Comparison of ENCODE assay signal across 8 cellular contexts in the genomic region with DNA sequence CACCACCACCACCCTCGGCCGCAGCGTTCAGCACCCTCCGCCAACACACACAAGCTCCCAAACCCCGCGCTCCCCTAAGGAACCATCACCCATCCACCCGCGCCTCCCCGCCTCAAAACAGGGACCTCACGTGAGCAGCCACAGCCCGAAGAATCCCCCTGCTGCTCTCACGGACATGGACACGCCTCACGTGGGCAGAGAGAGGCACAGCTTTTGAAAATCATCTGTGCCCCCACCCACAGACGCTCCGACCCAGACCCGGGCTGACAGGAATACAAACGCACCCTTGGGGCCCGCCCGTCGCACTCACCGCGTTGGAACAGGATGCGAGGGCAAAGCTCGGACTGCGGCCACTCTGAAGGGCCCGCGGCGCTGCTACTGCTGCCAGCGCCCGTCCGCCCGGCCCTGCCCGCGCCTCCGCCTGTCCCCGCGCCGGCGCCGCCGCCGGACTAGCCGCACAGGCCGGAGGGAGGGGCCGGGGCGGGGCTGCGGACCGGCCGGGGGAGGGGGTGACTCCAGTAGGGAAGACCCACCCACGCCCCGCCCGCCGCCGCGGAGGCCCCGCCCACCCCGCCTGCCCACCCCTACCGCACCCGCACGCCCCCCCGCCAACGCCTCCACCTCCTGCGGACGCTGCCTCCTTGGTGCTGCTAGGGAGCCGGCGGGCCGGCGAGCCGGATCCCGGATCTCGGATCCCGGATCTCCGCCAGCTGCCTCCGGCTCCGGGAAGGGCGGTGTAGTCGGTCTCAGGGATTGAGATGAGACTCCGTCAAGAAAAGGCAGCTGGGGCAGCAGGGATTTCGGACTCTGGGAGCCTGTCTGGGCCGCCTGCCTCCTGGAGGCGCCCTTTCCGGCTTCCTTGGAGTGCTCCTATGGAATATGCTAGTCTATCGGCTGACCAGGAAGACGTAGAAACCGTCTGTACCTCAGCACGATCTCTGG. TPM values are rescaled to one million over a fixed set of nuclear protein-coding genes. Genes with fewer than 3 reads are reported as not detected.
DNase-seq lines count a peak whose midpoint lies in the region; ATAC-seq, FAIRE-seq and TF ChIP-seq lines count a peak whose summit lies in the region.

A gene (minus strand): TSS at position 461 of the 942 bp plus-strand sequence. CDS start 8,246 bp downstream, outside the sequence.

- H2AFZ ChIP-seq in neuron (ENCODE audit: low read depth, low read length) = peak within 1 kb of the TSS; percentile 65

- DNase-seq in D721Med (ENCODE audit: insufficient read length, low spot score) (peak; percentile 76), RWPE2 (ENCODE audit: low spot score) (peak; percentile 90), foreskin keratinocyte (peak; percentile 51 to 81), stromal cell of bone marrow (ENCODE audit: low read depth) (peak; percentile 79)
- DNase-seq in activated naive CD4-positive, alpha-beta T cell (lab: John Stamatoyannopoulos, UW) = peak in 3 of 4 experiments; percentile 31 to 68 (median 47)

- H3K27me3 ChIP-seq in RWPE2 (ENCODE audit: insufficient read depth, poor library complexity, severe bottlenecking) (no peaks in the 10 kb centered on the region), foreskin keratinocyte (no peaks in the 10 kb centered on the region), neuron (ENCODE audit: insufficient read depth, low read length) (no peaks in the 10 kb centered on the region)

- H3K27ac ChIP-seq in KOPT-K1 (ENCODE audit: low read depth, low read length, poor library complexity, severe bottlenecking) (peak within 1 kb of the TSS; percentile 36), RWPE2 (ENCODE audit: poor library complexity, severe bottlenecking) (peak within 1 kb of the TSS; percentile 64), foreskin keratinocyte (peak within 1 kb of the TSS; percentile 73)

- no peaks in the 10 kb centered on the region for H3K4me1 ChIP-seq in RWPE2 (ENCODE audit: insufficient read depth, poor library complexity, severe bottlenecking)
- no peaks in the 10 kb centered on the region for H3K4me1 ChIP-seq in foreskin keratinocyte
- peaks cover 15% of the 10 kb centered on the region for H3K4me1 ChIP-seq in neuron (ENCODE audit: insufficient read depth, low read length)

- H3K4me3 ChIP-seq in RWPE2 (ENCODE audit: severe bottlenecking) (peak within 1 kb of the TSS; percentile 87), neuron (ENCODE audit: low read length) (peak within 1 kb of the TSS; percentile 81)

- TF ChIP-seq CTCF in D721Med (IDR thresholded peaks at IDR 0.05; ENCODE audit: insufficient read depth, missing control alignments) = peak; percentile 22
- peak; percentile 46 for TF ChIP-seq CTCF in RWPE2 (IDR thresholded peaks at IDR 0.05; ENCODE audit: poor library complexity, severe bottlenecking)
- peak; percentile 58 for TF ChIP-seq CTCF in foreskin keratinocyte (conservative IDR thresholded peaks at IDR 0.05)

- no peak for FAIRE-seq in D721Med (lab: Jason Lieb, UNC)

- peak; percentile 64 for ATAC-seq in GM21619 (IDR thresholded peaks at IDR 0.05; ENCODE audit: unreplicated experiment)
- peak; percentile 78 for ATAC-seq in RWPE2 (ENCODE audit: low read depth)
- ATAC-seq in foreskin keratinocyte = peak; percentile 75

- H3K36me3 ChIP-seq in KOPT-K1 (ENCODE audit: insufficient read depth, low read length) (peaks cover 23% of the 10 kb centered on the region), RWPE2 (ENCODE audit: low read depth) (peaks cover 23% of the 10 kb centered on the region), neuron (ENCODE audit: insufficient read depth, low read length) (peaks cover 15% of the 10 kb centered on the region)

- no peaks in the 10 kb centered on the region for H3K9me3 ChIP-seq in KOPT-K1 (ENCODE audit: insufficient read depth, low read length, poor library complexity, severe bottlenecking)
- no peaks in the 10 kb centered on the region for H3K9me3 ChIP-seq in RWPE2 (ENCODE audit: severe bottlenecking)
- no peaks in the 10 kb centered on the region for H3K9me3 ChIP-seq in neuron (ENCODE audit: low read length)

RNA-seq across cellular contexts. Expression of the gene that starts here (rescaled TPM):
- 14.7 and 15.4 TPM in 2 replicates for total RNA-seq in foreskin keratinocyte
- polyA plus RNA-seq in foreskin keratinocyte = 11.3 and 13.8 TPM in 2 replicates

Comparison
In these comparisons a context has a peak if more than half of its experiments do, and no peak if none do; other contexts are left out.
1. Peak in every context shown above with its lines: DNase-seq, ATAC-seq, H3K4me3 ChIP-seq and H3K27ac ChIP-seq.